15 cellular contexts compared by ENCODE assay signal in the genomic region with DNA sequence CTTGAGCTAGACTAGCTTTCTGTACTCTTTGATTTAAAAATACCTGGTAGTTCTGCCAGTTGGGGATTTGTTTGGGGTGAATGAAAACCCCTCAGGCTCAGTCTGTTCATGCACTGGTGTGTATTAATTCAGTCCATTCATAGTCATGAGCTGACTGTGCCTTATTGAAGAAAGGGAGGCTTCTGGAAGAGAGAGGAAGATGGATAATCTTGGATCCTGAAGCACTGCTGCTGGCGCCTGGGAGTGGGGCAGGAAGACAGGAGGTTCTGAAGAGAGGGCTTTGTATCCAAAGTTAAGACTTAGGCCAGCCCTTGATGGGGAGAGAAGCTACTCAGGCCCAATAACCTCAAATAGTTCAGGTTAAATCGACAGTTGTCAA.
DNase-seq lines count a peak whose midpoint lies in the region; ATAC-seq and TF ChIP-seq lines count a peak whose summit lies in the region.
"Had no signal": no experiment of that assay in that cellular context is flagged by ENCODE, and none has a peak within 500 bp of the region (broad histone marks: within the 10 kb centered on the region; RNA-seq: fewer than 3 reads in every experiment).

No MANE protein-coding gene starts in this region.

- CTCF ChIA-PET in PC-9 (lab: Charles Lee): no interaction called here

- H3K4me1 ChIP-seq in H9 (ENCODE audit: insufficient read depth, low read length) (peaks cover 8% of the 10 kb centered on the region; the same call in 1 of the 2 replicates), PC-9 (replicated peaks; ENCODE audit: insufficient read depth) (no peaks in the 10 kb centered on the region)
- H3K4me1 ChIP-seq: BE2C had no signal

- DNase-seq in H9 (no peak), foreskin melanocyte (peak; percentile 77), pons (ENCODE audit: low spot score) (peak; percentile 68), PC-9 (no peak), GM13976 (ENCODE audit: low spot score) (no peak)
- DNase-seq: activated CD4-positive, alpha-beta T cell treated with anti-CD3 and anti-CD28 coated beads, Interleukin-2, amount 50 U/mL, for 1 hour; BE2C; brain microvascular endothelial cell; GOT3; stimulated activated CD4-positive, alpha-beta T cell treated with anti-CD3 and anti-CD28 coated beads, Interleukin-4, amount 100 ng/mL, for 4 hours; stimulated activated naive CD4-positive, alpha-beta T cell treated with Interleukin-2 at 50 U/mL for 16 hours; T-helper 1 cell had no signal

- no peak overlapping the region for H3T11ph ChIP-seq in H9 (ENCODE audit: low read length)

- H3K4me3 ChIP-seq in PC-9: no peak overlapping the region

- no peaks in the 10 kb centered on the region for H3K36me3 ChIP-seq in PC-9 (ENCODE audit: low read depth)
- H3K36me3 ChIP-seq: BE2C, brain microvascular endothelial cell had no signal

- no peaks in the 10 kb centered on the region for H3K9me2 ChIP-seq in PC-9 (ENCODE audit: insufficient read depth)

- no peak overlapping the region for H2BK15ac ChIP-seq in H9 (ENCODE audit: low read depth, low read length)

- H3K4me2 ChIP-seq in H9 (ENCODE audit: insufficient read depth, insufficient read length, low read length) (no peak overlapping the region), PC-9 (no peak overlapping the region)

- H3K23me2 ChIP-seq in H9 (ENCODE audit: insufficient read length, low read depth, low read length, poor library complexity, severe bottlenecking): no peaks in the 10 kb centered on the region

- H2AFZ ChIP-seq in H9 (ENCODE audit: low read length) (no peak overlapping the region), PC-9 (no peak overlapping the region)

- no peak overlapping the region for H4K8ac ChIP-seq in H9 (replicated peaks; ENCODE audit: insufficient read length, low read depth, low read length)

- no peak overlapping the region for H2BK120ac ChIP-seq in H9 (ENCODE audit: low read depth, low read length, poor library complexity, severe bottlenecking)

- no peak overlapping the region for H3K18ac ChIP-seq in H9 (ENCODE audit: insufficient read length, low read depth, low read length)

- no peak overlapping the region for H3K4ac ChIP-seq in H9 (ENCODE audit: low read depth, low read length)

- no peaks in the 10 kb centered on the region for H3K9me3 ChIP-seq in H9 (ENCODE audit: control insufficient read depth, low read depth, low read length)
- H3K9me3 ChIP-seq in PC-9 (ENCODE audit: insufficient read depth, low read depth): no peaks in the 10 kb centered on the region
- H3K9me3 ChIP-seq: BE2C had no signal

- no peaks in the 10 kb centered on the region for H3K9me3 Mint-ChIP-seq in H9
- no peaks in the 10 kb centered on the region for H3K9me3 Mint-ChIP-seq in activated T-helper 17 cell treated with anti-CD3 and anti-CD28 coated beads, Interleukin-2, amount 50 U/mL, for 72 hours
- H3K9me3 Mint-ChIP-seq in stimulated activated memory B cell treated with anti-CD40 and anti-IgM and Interleukin-4, amounts not matched to agents 10 μg/mL and 1 μg/mL and 100 μg/mL, for 72 hours: no peaks in the 10 kb centered on the region

- no CpG with 5 or more reads among the region's 2 CpGs for WGBS in H9 (ENCODE audit: extremely low coverage, insufficient read length, low lambda C conversion rate)

- no peak overlapping the region for H3K23ac ChIP-seq in H9 (ENCODE audit: insufficient read length, low read depth, low read length)

- in situ Hi-C loops in GM13976 (cut with MboI; ENCODE audit: low sequenced_read_pairs, unreplicated experiment): no loop called here

- no peak overlapping the region for H2BK20ac ChIP-seq in H9 (ENCODE audit: low read depth, low read length, poor library complexity, severe bottlenecking)

- no peak overlapping the region for H2BK12ac ChIP-seq in H9 (ENCODE audit: insufficient read length, low read depth, low read length)

- no peak overlapping the region for H3K4me3 Mint-ChIP-seq in H9
- no peak overlapping the region for H3K4me3 Mint-ChIP-seq in activated T-helper 17 cell treated with anti-CD3 and anti-CD28 coated beads, Interleukin-2, amount 50 U/mL, for 72 hours
- no peak overlapping the region for H3K4me3 Mint-ChIP-seq in stimulated activated memory B cell treated with anti-CD40 and anti-IgM and Interleukin-4, amounts not matched to agents 10 μg/mL and 1 μg/mL and 100 μg/mL, for 72 hours

- H4K91ac ChIP-seq in H9 (ENCODE audit: insufficient read length, low read depth, low read length): no peak overlapping the region

- peak overlapping the region; percentile 27 to 95 (median 28); a peak in 5 of 7 replicates for H3K27ac Mint-ChIP-seq in H9
- peak overlapping the region; percentile 0 for H3K27ac Mint-ChIP-seq in activated T-helper 17 cell treated with anti-CD3 and anti-CD28 coated beads, Interleukin-2, amount 50 U/mL, for 72 hours
- no peak overlapping the region for H3K27ac Mint-ChIP-seq in stimulated activated memory B cell treated with anti-CD40 and anti-IgM and Interleukin-4, amounts not matched to agents 10 μg/mL and 1 μg/mL and 100 μg/mL, for 72 hours

- no peaks in the 10 kb centered on the region for H3F3A ChIP-seq in PC-9 (ENCODE audit: insufficient read depth, low read depth)

- ATAC-seq in activated T-helper 17 cell treated with anti-CD3 and anti-CD28 coated beads, Interleukin-2, amount 50 U/mL, for 72 hours (replicated peaks): no peak
- no peak for ATAC-seq in HG02840 (IDR thresholded peaks at IDR 0.05; ENCODE audit: low FRiP score, unreplicated experiment)
- ATAC-seq in stimulated activated memory B cell treated with anti-CD40 and anti-IgM and Interleukin-4, amounts not matched to agents 10 μg/mL and 1 μg/mL and 100 μg/mL, for 72 hours: no peak

- H3K9ac ChIP-seq in H9 (ENCODE audit: extremely low read depth, insufficient read length, low read length): no peak overlapping the region

- H3K79me2 ChIP-seq in H9 (ENCODE audit: insufficient read depth, low read length) (peaks cover 2% of the 10 kb centered on the region; the same call in 1 of the 2 replicates), PC-9 (ENCODE audit: low read depth) (no peaks in the 10 kb centered on the region)

- H3K56ac ChIP-seq in H9 (ENCODE audit: insufficient read length, low read depth, low read length): no peak overlapping the region

- H3K36me3 Mint-ChIP-seq in H9 (ENCODE audit: insufficient read depth in 1 of 3, low read depth in 3 of 3): peaks cover 5 to 11% (median 10%) of the 10 kb centered on the region in 3 experiments; a peak in 5 of 7 replicates
- H3K36me3 Mint-ChIP-seq in activated T-helper 17 cell treated with anti-CD3 and anti-CD28 coated beads, Interleukin-2, amount 50 U/mL, for 72 hours (ENCODE audit: low read depth): peaks cover 16% of the 10 kb centered on the region
- H3K36me3 Mint-ChIP-seq in stimulated activated memory B cell treated with anti-CD40 and anti-IgM and Interleukin-4, amounts not matched to agents 10 μg/mL and 1 μg/mL and 100 μg/mL, for 72 hours: peaks cover 13% of the 10 kb centered on the region

- intact Hi-C loops in PC-9 (cut with micrococcal nuclease; ENCODE audit: unreplicated experiment): no loop called here

- POLR2A ChIA-PET in PC-9 (lab: Charles Lee; ENCODE audit: unreplicated experiment): interaction anchor here (0.6 kb wide), 1 partner anchor 388 kb away, joined by 3 read pairs; no protein-coding TSS in a partner anchor

- H3K27me3 ChIP-seq in H9 (ENCODE audit: insufficient read depth, low read length): no peaks in the 10 kb centered on the region
- no peaks in the 10 kb centered on the region for H3K27me3 ChIP-seq in PC-9 (ENCODE audit: insufficient read depth, low read depth)
- H3K27me3 ChIP-seq: BE2C, brain microvascular endothelial cell had no signal

- H4K20me1 ChIP-seq in H9 (ENCODE audit: control insufficient read depth, insufficient read depth, insufficient read length) (no peaks in the 10 kb centered on the region), PC-9 (ENCODE audit: insufficient read depth) (no peaks in the 10 kb centered on the region)

- H2AK5ac ChIP-seq in H9 (ENCODE audit: insufficient read length, low read length): no peak overlapping the region

- no TSS peak for BruUV-seq in PC-9 (replicated peaks; lab: Mats Ljungman, UMichigan)

- H3K4me1 Mint-ChIP-seq in H9: peaks cover 55 to 56% of the 10 kb centered on the region in 2 experiments
- peaks cover 27% of the 10 kb centered on the region for H3K4me1 Mint-ChIP-seq in activated T-helper 17 cell treated with anti-CD3 and anti-CD28 coated beads, Interleukin-2, amount 50 U/mL, for 72 hours
- peaks cover 29% of the 10 kb centered on the region for H3K4me1 Mint-ChIP-seq in stimulated activated memory B cell treated with anti-CD40 and anti-IgM and Interleukin-4, amounts not matched to agents 10 μg/mL and 1 μg/mL and 100 μg/mL, for 72 hours

- H3K27ac ChIP-seq in H9 (ENCODE audit: insufficient read length, low read depth, low read length) (no peak overlapping the region), PC-9 (no peak overlapping the region)
- H3K27ac ChIP-seq: brain microvascular endothelial cell had no signal

- no peak overlapping the region for H4K5ac ChIP-seq in H9 (ENCODE audit: insufficient read length, low read depth, low read length)

- TF ChIP-seq CTCF in H9 (conservative IDR thresholded peaks at IDR 0.05): no peak
- no peak for TF ChIP-seq CTCF in PC-9 (conservative IDR thresholded peaks at IDR 0.05)
- no peak for TF ChIP-seq CTCF in GM13976 (IDR thresholded peaks at IDR 0.05; ENCODE audit: borderline replicate concordance, control extremely low read depth, extremely low read depth, insufficient read depth, missing control alignments)

- H3K79me1 ChIP-seq in H9 (ENCODE audit: insufficient read depth, low read depth, low read length, poor library complexity, severe bottlenecking): peaks cover 3% of the 10 kb centered on the region

- H3K14ac ChIP-seq in H9 (ENCODE audit: insufficient read depth, low read length): no peak overlapping the region

- no peaks in the 10 kb centered on the region for H3K27me3 Mint-ChIP-seq in H9 (ENCODE audit: low read depth)
- no peaks in the 10 kb centered on the region for H3K27me3 Mint-ChIP-seq in activated T-helper 17 cell treated with anti-CD3 and anti-CD28 coated beads, Interleukin-2, amount 50 U/mL, for 72 hours
- H3K27me3 Mint-ChIP-seq in stimulated activated memory B cell treated with anti-CD40 and anti-IgM and Interleukin-4, amounts not matched to agents 10 μg/mL and 1 μg/mL and 100 μg/mL, for 72 hours: no peaks in the 10 kb centered on the region

- no peak overlapping the region for H2BK5ac ChIP-seq in H9 (ENCODE audit: insufficient read length, low read length)

Comparison
In these comparisons a context has a peak if more than half of its experiments do, and no peak if none do; other contexts are left out.
1. DNase-seq: peak in foreskin melanocyte (single experiment) and pons (single experiment); none in H9 (single experiment), PC-9 (0 of 2) and GM13976 (single experiment).